1 cellular context compared by ENCODE assay signal in the genomic region with DNA sequence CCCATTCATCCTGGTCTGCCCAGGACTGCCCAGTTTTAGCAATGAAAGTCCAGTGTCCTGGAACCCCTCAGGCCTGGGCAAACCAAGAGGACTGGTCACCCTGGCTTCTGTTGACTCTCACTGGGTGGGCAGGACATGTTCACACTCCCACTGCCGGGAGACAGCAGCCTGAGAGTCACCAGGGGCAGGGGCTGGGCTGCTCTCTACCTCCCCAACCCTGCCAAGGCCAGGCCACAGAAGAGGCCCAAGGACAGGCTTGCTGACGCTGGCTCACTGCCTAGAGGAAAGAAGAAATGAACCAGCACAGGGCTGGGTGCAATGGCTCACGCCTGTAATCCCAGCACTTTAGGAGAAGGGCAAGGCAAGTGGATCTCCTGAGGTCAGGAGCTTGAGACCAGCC.
TF ChIP-seq lines count a peak whose summit lies in the region.

No MANE protein-coding gene starts in this region.

TF ChIP-seq in HepG2, 621 proteins besides CTCF, POLR2A, EP300 and RAD21 (continues in another document):
- TF ChIP-seq MBNL3 (CRISPR knock-in tag; conservative IDR thresholded peaks at IDR 0.05) (0 out of 2 replicates have a peak, but pooled peaks have one; percentile 22), KMT2A (CRISPR knock-in tag; IDR thresholded peaks at IDR 0.05) (no peak), RAD51 (IDR thresholded peaks at IDR 0.05; ENCODE audit: borderline replicate concordance) (no peak), ZNF782 (CRISPR knock-in tag; IDR thresholded peaks at IDR 0.05; ENCODE audit: borderline replicate concordance) (no peak), TARDBP (CRISPR knock-in tag; IDR thresholded peaks at IDR 0.05) (no peak), ZNF607 (CRISPR knock-in tag; IDR thresholded peaks at IDR 0.05; ENCODE audit: borderline replicate concordance) (peak; percentile 69; the same call in 1 of the 2 replicates), ZNF768 (CRISPR knock-in tag; IDR thresholded peaks at IDR 0.05) (no peak), SMAD3 (CRISPR knock-in tag; IDR thresholded peaks at IDR 0.05) (no peak), ZNF326 (CRISPR knock-in tag; IDR thresholded peaks at IDR 0.05; ENCODE audit: borderline replicate concordance) (no peak), ZNF572 (CRISPR knock-in tag; IDR thresholded peaks at IDR 0.05) (0 out of 2 replicates have a peak, but pooled peaks have one; percentile 31), ZMYM2 (CRISPR knock-in tag; IDR thresholded peaks at IDR 0.05) (no peak), ZNF343 (CRISPR knock-in tag; IDR thresholded peaks at IDR 0.05) (no peak), PRPF4 (IDR thresholded peaks at IDR 0.05; ENCODE audit: low read depth, low read length, poor library complexity, severe bottlenecking) (no peak), ZNF816 (CRISPR knock-in tag; IDR thresholded peaks at IDR 0.05; ENCODE audit: borderline replicate concordance) (no peak), ZNF224 (CRISPR knock-in tag; IDR thresholded peaks at IDR 0.05) (0 out of 2 replicates have a peak, but pooled peaks have one; percentile 7), SSRP1 (CRISPR knock-in tag; IDR thresholded peaks at IDR 0.05) (no peak), RARA (CRISPR knock-in tag; IDR thresholded peaks at IDR 0.05) (peak; percentile 38; the same call in 1 of the 2 replicates), ZNF317 (CRISPR knock-in tag; IDR thresholded peaks at IDR 0.05) (no peak), ZFP1 (CRISPR knock-in tag; IDR thresholded peaks at IDR 0.05) (no peak), TBL1XR1 (IDR thresholded peaks at IDR 0.05; ENCODE audit: borderline replicate concordance, low read length, partially characterized antibody) (no peak), GATAD1 (CRISPR knock-in tag; IDR thresholded peaks at IDR 0.05) (no peak), RXRB (CRISPR knock-in tag; IDR thresholded peaks at IDR 0.05; ENCODE audit: borderline replicate concordance) (no peak), HES4 (CRISPR knock-in tag; IDR thresholded peaks at IDR 0.05; ENCODE audit: borderline replicate concordance) (no peak), ZNF672 (CRISPR knock-in tag; IDR thresholded peaks at IDR 0.05) (no peak), BHLHE40 (IDR thresholded peaks at IDR 0.05; ENCODE audit: low read length) (no peak), GTF3A (CRISPR knock-in tag; conservative IDR thresholded peaks at IDR 0.05) (no peak), ZNF101 (CRISPR knock-in tag; IDR thresholded peaks at IDR 0.05; ENCODE audit: borderline replicate concordance, low read depth) (no peak)
- TF ChIP-seq, protein P1, sequence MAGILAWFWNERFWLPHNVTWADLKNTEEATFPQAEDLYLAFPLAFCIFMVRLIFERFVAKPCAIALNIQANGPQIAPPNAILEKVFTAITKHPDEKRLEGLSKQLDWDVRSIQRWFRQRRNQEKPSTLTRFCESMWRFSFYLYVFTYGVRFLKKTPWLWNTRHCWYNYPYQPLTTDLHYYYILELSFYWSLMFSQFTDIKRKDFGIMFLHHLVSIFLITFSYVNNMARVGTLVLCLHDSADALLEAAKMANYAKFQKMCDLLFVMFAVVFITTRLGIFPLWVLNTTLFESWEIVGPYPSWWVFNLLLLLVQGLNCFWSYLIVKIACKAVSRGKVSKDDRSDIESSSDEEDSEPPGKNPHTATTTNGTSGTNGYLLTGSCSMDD (CRISPR knock-in tag; IDR thresholded peaks at IDR 0.05) = no peak
- TF ChIP-seq, protein P2, sequence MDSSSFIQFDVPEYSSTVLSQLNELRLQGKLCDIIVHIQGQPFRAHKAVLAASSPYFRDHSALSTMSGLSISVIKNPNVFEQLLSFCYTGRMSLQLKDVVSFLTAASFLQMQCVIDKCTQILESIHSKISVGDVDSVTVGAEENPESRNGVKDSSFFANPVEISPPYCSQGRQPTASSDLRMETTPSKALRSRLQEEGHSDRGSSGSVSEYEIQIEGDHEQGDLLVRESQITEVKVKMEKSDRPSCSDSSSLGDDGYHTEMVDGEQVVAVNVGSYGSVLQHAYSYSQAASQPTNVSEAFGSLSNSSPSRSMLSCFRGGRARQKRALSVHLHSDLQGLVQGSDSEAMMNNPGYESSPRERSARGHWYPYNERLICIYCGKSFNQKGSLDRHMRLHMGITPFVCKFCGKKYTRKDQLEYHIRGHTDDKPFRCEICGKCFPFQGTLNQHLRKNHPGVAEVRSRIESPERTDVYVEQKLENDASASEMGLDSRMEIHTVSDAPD (CRISPR knock-in tag; IDR thresholded peaks at IDR 0.05) = no peak
- TF ChIP-seq, protein P3, sequence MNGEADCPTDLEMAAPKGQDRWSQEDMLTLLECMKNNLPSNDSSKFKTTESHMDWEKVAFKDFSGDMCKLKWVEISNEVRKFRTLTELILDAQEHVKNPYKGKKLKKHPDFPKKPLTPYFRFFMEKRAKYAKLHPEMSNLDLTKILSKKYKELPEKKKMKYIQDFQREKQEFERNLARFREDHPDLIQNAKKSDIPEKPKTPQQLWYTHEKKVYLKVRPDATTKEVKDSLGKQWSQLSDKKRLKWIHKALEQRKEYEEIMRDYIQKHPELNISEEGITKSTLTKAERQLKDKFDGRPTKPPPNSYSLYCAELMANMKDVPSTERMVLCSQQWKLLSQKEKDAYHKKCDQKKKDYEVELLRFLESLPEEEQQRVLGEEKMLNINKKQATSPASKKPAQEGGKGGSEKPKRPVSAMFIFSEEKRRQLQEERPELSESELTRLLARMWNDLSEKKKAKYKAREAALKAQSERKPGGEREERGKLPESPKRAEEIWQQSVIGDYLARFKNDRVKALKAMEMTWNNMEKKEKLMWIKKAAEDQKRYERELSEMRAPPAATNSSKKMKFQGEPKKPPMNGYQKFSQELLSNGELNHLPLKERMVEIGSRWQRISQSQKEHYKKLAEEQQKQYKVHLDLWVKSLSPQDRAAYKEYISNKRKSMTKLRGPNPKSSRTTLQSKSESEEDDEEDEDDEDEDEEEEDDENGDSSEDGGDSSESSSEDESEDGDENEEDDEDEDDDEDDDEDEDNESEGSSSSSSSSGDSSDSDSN (CRISPR knock-in tag; IDR thresholded peaks at IDR 0.05) = 0 out of 2 replicates have a peak, but pooled peaks have one; percentile 35
- TF ChIP-seq, protein P4, sequence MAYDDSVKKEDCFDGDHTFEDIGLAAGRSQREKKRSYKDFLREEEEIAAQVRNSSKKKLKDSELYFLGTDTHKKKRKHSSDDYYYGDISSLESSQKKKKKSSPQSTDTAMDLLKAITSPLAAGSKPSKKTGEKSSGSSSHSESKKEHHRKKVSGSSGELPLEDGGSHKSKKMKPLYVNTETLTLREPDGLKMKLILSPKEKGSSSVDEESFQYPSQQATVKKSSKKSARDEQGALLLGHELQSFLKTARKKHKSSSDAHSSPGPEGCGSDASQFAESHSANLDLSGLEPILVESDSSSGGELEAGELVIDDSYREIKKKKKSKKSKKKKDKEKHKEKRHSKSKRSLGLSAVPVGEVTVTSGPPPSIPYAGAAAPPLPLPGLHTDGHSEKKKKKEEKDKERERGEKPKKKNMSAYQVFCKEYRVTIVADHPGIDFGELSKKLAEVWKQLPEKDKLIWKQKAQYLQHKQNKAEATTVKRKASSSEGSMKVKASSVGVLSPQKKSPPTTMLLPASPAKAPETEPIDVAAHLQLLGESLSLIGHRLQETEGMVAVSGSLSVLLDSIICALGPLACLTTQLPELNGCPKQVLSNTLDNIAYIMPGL (CRISPR knock-in tag; IDR thresholded peaks at IDR 0.05; ENCODE audit: borderline replicate concordance in 1 of 2, low read depth in 1 of 2) = no peak
- TF ChIP-seq, protein P5, sequence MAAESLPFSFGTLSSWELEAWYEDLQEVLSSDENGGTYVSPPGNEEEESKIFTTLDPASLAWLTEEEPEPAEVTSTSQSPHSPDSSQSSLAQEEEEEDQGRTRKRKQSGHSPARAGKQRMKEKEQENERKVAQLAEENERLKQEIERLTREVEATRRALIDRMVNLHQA (CRISPR knock-in tag; IDR thresholded peaks at IDR 0.05) = no peak
- TF ChIP-seq, protein P6, sequence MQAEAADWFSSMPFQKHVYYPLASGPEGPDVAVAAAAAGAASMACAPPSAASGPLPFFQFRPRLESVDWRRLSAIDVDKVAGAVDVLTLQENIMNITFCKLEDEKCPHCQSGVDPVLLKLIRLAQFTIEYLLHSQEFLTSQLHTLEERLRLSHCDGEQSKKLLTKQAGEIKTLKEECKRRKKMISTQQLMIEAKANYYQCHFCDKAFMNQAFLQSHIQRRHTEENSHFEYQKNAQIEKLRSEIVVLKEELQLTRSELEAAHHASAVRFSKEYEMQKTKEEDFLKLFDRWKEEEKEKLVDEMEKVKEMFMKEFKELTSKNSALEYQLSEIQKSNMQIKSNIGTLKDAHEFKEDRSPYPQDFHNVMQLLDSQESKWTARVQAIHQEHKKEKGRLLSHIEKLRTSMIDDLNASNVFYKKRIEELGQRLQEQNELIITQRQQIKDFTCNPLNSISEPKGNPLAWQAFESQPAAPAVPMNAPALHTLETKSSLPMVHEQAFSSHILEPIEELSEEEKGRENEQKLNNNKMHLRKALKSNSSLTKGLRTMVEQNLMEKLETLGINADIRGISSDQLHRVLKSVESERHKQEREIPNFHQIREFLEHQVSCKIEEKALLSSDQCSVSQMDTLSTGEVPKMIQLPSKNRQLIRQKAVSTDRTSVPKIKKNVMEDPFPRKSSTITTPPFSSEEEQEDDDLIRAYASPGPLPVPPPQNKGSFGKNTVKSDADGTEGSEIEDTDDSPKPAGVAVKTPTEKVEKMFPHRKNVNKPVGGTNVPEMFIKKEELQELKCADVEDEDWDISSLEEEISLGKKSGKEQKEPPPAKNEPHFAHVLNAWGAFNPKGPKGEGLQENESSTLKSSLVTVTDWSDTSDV (CRISPR knock-in tag; IDR thresholded peaks at IDR 0.05) = 0 out of 2 replicates have a peak, but pooled peaks have one; percentile 24
- TF ChIP-seq, protein P7, sequence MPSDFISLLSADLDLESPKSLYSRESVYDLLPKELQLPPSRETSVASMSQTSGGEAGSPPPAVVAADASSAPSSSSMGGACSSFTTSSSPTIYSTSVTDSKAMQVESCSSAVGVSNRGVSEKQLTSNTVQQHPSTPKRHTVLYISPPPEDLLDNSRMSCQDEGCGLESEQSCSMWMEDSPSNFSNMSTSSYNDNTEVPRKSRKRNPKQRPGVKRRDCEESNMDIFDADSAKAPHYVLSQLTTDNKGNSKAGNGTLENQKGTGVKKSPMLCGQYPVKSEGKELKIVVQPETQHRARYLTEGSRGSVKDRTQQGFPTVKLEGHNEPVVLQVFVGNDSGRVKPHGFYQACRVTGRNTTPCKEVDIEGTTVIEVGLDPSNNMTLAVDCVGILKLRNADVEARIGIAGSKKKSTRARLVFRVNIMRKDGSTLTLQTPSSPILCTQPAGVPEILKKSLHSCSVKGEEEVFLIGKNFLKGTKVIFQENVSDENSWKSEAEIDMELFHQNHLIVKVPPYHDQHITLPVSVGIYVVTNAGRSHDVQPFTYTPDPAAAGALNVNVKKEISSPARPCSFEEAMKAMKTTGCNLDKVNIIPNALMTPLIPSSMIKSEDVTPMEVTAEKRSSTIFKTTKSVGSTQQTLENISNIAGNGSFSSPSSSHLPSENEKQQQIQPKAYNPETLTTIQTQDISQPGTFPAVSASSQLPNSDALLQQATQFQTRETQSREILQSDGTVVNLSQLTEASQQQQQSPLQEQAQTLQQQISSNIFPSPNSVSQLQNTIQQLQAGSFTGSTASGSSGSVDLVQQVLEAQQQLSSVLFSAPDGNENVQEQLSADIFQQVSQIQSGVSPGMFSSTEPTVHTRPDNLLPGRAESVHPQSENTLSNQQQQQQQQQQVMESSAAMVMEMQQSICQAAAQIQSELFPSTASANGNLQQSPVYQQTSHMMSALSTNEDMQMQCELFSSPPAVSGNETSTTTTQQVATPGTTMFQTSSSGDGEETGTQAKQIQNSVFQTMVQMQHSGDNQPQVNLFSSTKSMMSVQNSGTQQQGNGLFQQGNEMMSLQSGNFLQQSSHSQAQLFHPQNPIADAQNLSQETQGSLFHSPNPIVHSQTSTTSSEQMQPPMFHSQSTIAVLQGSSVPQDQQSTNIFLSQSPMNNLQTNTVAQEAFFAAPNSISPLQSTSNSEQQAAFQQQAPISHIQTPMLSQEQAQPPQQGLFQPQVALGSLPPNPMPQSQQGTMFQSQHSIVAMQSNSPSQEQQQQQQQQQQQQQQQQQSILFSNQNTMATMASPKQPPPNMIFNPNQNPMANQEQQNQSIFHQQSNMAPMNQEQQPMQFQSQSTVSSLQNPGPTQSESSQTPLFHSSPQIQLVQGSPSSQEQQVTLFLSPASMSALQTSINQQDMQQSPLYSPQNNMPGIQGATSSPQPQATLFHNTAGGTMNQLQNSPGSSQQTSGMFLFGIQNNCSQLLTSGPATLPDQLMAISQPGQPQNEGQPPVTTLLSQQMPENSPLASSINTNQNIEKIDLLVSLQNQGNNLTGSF (CRISPR knock-in tag; IDR thresholded peaks at IDR 0.05) = no peak
- TF ChIP-seq, protein P8, sequence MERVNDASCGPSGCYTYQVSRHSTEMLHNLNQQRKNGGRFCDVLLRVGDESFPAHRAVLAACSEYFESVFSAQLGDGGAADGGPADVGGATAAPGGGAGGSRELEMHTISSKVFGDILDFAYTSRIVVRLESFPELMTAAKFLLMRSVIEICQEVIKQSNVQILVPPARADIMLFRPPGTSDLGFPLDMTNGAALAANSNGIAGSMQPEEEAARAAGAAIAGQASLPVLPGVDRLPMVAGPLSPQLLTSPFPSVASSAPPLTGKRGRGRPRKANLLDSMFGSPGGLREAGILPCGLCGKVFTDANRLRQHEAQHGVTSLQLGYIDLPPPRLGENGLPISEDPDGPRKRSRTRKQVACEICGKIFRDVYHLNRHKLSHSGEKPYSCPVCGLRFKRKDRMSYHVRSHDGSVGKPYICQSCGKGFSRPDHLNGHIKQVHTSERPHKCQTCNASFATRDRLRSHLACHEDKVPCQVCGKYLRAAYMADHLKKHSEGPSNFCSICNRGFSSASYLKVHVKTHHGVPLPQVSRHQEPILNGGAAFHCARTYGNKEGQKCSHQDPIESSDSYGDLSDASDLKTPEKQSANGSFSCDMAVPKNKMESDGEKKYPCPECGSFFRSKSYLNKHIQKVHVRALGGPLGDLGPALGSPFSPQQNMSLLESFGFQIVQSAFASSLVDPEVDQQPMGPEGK (CRISPR knock-in tag; IDR thresholded peaks at IDR 0.05) = 0 out of 2 replicates have a peak, but pooled peaks have one; percentile 11
- TF ChIP-seq, protein P9, sequence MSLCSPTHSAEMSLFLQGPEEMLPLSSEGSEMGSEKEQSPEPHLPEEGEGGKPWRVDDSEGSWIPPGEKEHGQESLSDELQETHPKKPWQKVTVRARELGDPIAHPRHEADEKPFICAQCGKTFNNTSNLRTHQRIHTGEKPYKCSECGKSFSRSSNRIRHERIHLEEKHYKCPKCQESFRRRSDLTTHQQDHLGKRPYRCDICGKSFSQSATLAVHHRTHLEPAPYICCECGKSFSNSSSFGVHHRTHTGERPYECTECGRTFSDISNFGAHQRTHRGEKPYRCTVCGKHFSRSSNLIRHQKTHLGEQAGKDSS (CRISPR knock-in tag; IDR thresholded peaks at IDR 0.05; ENCODE audit: borderline replicate concordance, low read depth) = no peak
- TF ChIP-seq, protein P10, sequence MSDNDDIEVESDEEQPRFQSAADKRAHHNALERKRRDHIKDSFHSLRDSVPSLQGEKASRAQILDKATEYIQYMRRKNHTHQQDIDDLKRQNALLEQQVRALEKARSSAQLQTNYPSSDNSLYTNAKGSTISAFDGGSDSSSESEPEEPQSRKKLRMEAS (IDR thresholded peaks at IDR 0.05) = no peak
- TF ChIP-seq, protein P11, sequence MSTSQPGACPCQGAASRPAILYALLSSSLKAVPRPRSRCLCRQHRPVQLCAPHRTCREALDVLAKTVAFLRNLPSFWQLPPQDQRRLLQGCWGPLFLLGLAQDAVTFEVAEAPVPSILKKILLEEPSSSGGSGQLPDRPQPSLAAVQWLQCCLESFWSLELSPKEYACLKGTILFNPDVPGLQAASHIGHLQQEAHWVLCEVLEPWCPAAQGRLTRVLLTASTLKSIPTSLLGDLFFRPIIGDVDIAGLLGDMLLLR (CRISPR knock-in tag; IDR thresholded peaks at IDR 0.05) = no peak
